In genomic region chr1:203547147-203547546, GRCh38 we compare ENCODE assay signal across 26 cellular contexts. TPM values are rescaled to one million over a fixed set of nuclear protein-coding genes. Genes with fewer than 3 reads are reported as not detected.
"Had no signal": no experiment of that assay in that cellular context is flagged by ENCODE, and none has a peak within 500 bp of the region (broad histone marks: within the 10 kb centered on the region; RNA-seq: fewer than 3 reads in every experiment).

No MANE protein-coding gene starts in this region.

- H3K4me3 ChIP-seq: colonic mucosa, gastrocnemius medialis, right atrium auricular region, tibial artery had no signal

- H3K36me3 ChIP-seq: brain microvascular endothelial cell, colonic mucosa, gastrocnemius medialis, right atrium auricular region, tibial artery had no signal

- H3K4me1 ChIP-seq: colonic mucosa, gastrocnemius medialis had no signal

- H3K9me3 ChIP-seq: colonic mucosa, gastrocnemius medialis, right atrium auricular region, tibial artery had no signal

- H3K27ac ChIP-seq: brain microvascular endothelial cell, colonic mucosa, epithelial cell of prostate, gastrocnemius medialis, right atrium auricular region, tibial artery had no signal

- DNase-seq: activated CD4-positive, alpha-beta T cell treated with anti-CD3 and anti-CD28 coated beads, Interleukin-2, amount 10 ng/mL, durations not matched to agents 24 days and 14 days; activated CD8-positive, alpha-beta T cell treated with anti-CD3 and anti-CD28 coated beads for 36 hours; activated effector memory CD4-positive, alpha-beta T cell treated with Interleukin-2 at 50 U/mL for 16 hours; activated naive CD4-positive, alpha-beta T cell treated with anti-CD3 and anti-CD28 coated beads, Interleukin-2, amount 10 ng/mL, durations not matched to agents 7 days and 5 days; activated naive CD8-positive, alpha-beta T cell treated with anti-CD3 and anti-CD28 coated beads, Interleukin-2, amount 50 U/mL, for 24 hours; activated T-cell treated with anti-CD3 and anti-CD28 coated beads, Interleukin-2, amount 50 U/mL, for 4 hours; aorta; brain microvascular endothelial cell; central memory CD4-positive, alpha-beta T cell; colonic mucosa; endodermal cell; gastrocnemius medialis; head of caudate nucleus; kidney; midbrain; occipital lobe; stimulated activated CD4-positive, alpha-beta T cell treated with anti-CD3 and anti-CD28 coated beads, Interleukin-4, amount 100 ng/mL, for 24 hours; T-helper 1 cell; T-helper 9 cell; tibial artery had no signal

- ATAC-seq: activated CD8-positive, alpha-beta T cell treated with anti-CD3 and anti-CD28 coated beads for 36 hours; activated naive CD8-positive, alpha-beta T cell treated with anti-CD3 and anti-CD28 coated beads, Interleukin-2, amount 50 U/mL, for 24 hours; activated T-cell treated with anti-CD3 and anti-CD28 coated beads, Interleukin-2, amount 50 U/mL, for 4 hours; left lobe of liver; stimulated activated memory B cell treated with anti-CD40 and anti-IgM and Interleukin-4, amounts not matched to agents 10 μg/mL and 1 μg/mL and 100 μg/mL, for 72 hours had no signal

- H3K27me3 ChIP-seq: brain microvascular endothelial cell, colonic mucosa, gastrocnemius medialis, right atrium auricular region, tibial artery had no signal

RNA-seq across cellular contexts. Expression of gene OPTC, which starts 53.2 kb away (rescaled TPM):
- total RNA-seq: activated CD4-positive, alpha-beta T cell treated with anti-CD3 and anti-CD28 coated beads, Interleukin-2, amount 10 ng/mL, durations not matched to agents 24 days and 14 days; activated CD8-positive, alpha-beta T cell treated with anti-CD3 and anti-CD28 coated beads for 36 hours; activated T-cell treated with anti-CD3 and anti-CD28 coated beads, Interleukin-2, amount 50 U/mL, for 4 hours; aorta; colonic mucosa; gastrocnemius medialis; kidney; left lobe of liver; lung microvascular endothelial cell; occipital lobe; right atrium auricular region; subcutaneous adipose tissue had no signal
